ENCODE assay signal across 8 cellular contexts in genomic region chr17:5097101-5097834, GRCh38. TPM values are rescaled to one million over a fixed set of nuclear protein-coding genes. Genes with fewer than 3 reads are reported as not detected.
DNase-seq lines count a peak whose midpoint lies in the region; ATAC-seq and TF ChIP-seq lines count a peak whose summit lies in the region.

No MANE protein-coding gene starts in this region.

- peak overlapping the region; percentile 72 for H3K4me3 ChIP-seq in left ventricle myocardium inferior
- peak overlapping the region; percentile 34 to 38 for H3K4me3 ChIP-seq in prostate gland

- H3K4me1 ChIP-seq in left ventricle myocardium inferior (peaks cover 11% of the 10 kb centered on the region), prostate gland (replicated peaks) (no peaks in the 10 kb centered on the region)

- H3K36me3 ChIP-seq in left ventricle myocardium inferior: peaks cover 21% of the 10 kb centered on the region
- H3K36me3 ChIP-seq in prostate gland: no peaks in the 10 kb centered on the region

- no peak for ATAC-seq in HG03439 (IDR thresholded peaks at IDR 0.05; ENCODE audit: unreplicated experiment)
- ATAC-seq in HG03521 (IDR thresholded peaks at IDR 0.05; ENCODE audit: unreplicated experiment): no peak

- POLR2A ChIA-PET in GM10248 (lab: Yijun Ruan, JAX): no interaction called here

- DNase-seq in GM10248 (ENCODE audit: extremely low spot score) (peak; percentile 25), left ventricle myocardium inferior (peak; percentile 67), prostate gland (ENCODE audit: low spot score) (peak; percentile 60), NCI-H1436 treated with DMSO at 0.1 percent for 48 hours (lab: John Stamatoyannopoulos, UW) (no peak), SHP77 treated with DMSO at 0.1 percent for 48 hours (lab: John Stamatoyannopoulos, UW) (no peak)
- DNase-seq in activated CD4-positive, alpha-beta T cell treated with anti-CD3 and anti-CD28 coated beads for 48 hours: peak; percentile 49

- H3K27me3 ChIP-seq in left ventricle myocardium inferior (ENCODE audit: low read depth) (no peaks in the 10 kb centered on the region), prostate gland (replicated peaks; ENCODE audit: insufficient read depth) (no peaks in the 10 kb centered on the region)

- TF ChIP-seq CTCF in GM10248 (IDR thresholded peaks at IDR 0.05; ENCODE audit: control extremely low read depth, extremely low read depth, low read depth, missing control alignments) (no peak), left ventricle myocardium inferior (IDR thresholded peaks at IDR 0.05; ENCODE audit: borderline replicate concordance) (no peak), prostate gland (IDR thresholded peaks at IDR 0.05) (no peak)

- H3K9me3 ChIP-seq in left ventricle myocardium inferior (replicated peaks) (peaks cover 49% of the 10 kb centered on the region), prostate gland (no peaks in the 10 kb centered on the region)

- no peak for TF ChIP-seq POLR2A in prostate gland (IDR thresholded peaks at IDR 0.05)

- 2% methylated on average over 62 of the region's 63 CpGs for WGBS in prostate gland

- intact Hi-C loops in left ventricle myocardium inferior (cut with micrococcal nuclease) (loop anchor here (10.0 kb wide), 1 partner anchor 88 kb away; no protein-coding TSS in a partner anchor), prostate gland (cut with DNase I) (no loop called here)

- H3K27ac ChIP-seq in left ventricle myocardium inferior (replicated peaks): peak overlapping the region; percentile 79
- peak overlapping the region in 1 of 2 donors; percentile 12 for H3K27ac ChIP-seq in prostate gland

- CTCF ChIA-PET in GM10248 (lab: Yijun Ruan, JAX): no interaction called here

RNA-seq across cellular contexts. Expression of gene ZNF232, which starts 14.4 kb away (rescaled TPM):
- total RNA-seq in left ventricle myocardium inferior: 4.1 TPM
- 10 to 100 TPM; 14.3 TPM for total RNA-seq in prostate gland

RNA-seq across cellular contexts. Expression of gene USP6, which starts 18.6 kb away (rescaled TPM):
- total RNA-seq in left ventricle myocardium inferior (0.05 TPM), prostate gland (1 to 10 TPM; 1.4 to 6.8 TPM)

RNA-seq across cellular contexts. Expression of gene ZFP3, which starts 19.0 kb away (rescaled TPM):
- total RNA-seq in left ventricle myocardium inferior (11.0 TPM), prostate gland (1 to 10 TPM; 5.4 to 8.5 TPM)

Comparison
In these comparisons a context has a peak if more than half of its experiments do, and no peak if none do; other contexts are left out.
1. DNase-seq: peak in GM10248 (single experiment), activated CD4-positive, alpha-beta T cell treated with anti-CD3 and anti-CD28 coated beads for 48 hours (single experiment), left ventricle myocardium inferior (single experiment) and prostate gland (single experiment); none in NCI-H1436 treated with DMSO at 0.1 percent for 48 hours (single experiment) and SHP77 treated with DMSO at 0.1 percent for 48 hours (single experiment).